In genomic region chr2:77296791-77297190, GRCh38 we compare ENCODE assay signal across 35 cellular contexts.
"Had no signal": no experiment of that assay in that cellular context is flagged by ENCODE, and none has a peak within 500 bp of the region (broad histone marks: within the 10 kb centered on the region; RNA-seq: fewer than 3 reads in every experiment).

No MANE protein-coding gene starts in this region.

- H3K4me1 ChIP-seq: adrenal gland, ascending aorta, breast epithelium, colonic mucosa, esophagus squamous epithelium, gastroesophageal sphincter had no signal

- H3K27ac Mint-ChIP-seq: activated CD4-positive, alpha-beta memory T cell treated with anti-CD3 and anti-CD28 coated beads for 36 hours; activated CD4-positive, alpha-beta T cell treated with anti-CD3 and anti-CD28 coated beads for 36 hours; activated CD4-positive, alpha-beta T cell treated with anti-CD3 and anti-CD28 coated beads, Interleukin-2, amount 10 ng/mL, durations not matched to agents 24 days and 14 days; activated CD8-positive, alpha-beta memory T cell treated with anti-CD3 and anti-CD28 coated beads, Interleukin-2, amount 10 ng/mL, durations not matched to agents 7 days and 5 days; activated CD8-positive, alpha-beta T cell treated with anti-CD3 and anti-CD28 coated beads, Interleukin-2, amount 10 ng/mL, durations not matched to agents 7 days and 5 days; activated naive CD4-positive, alpha-beta T cell treated with anti-CD3 and anti-CD28 coated beads for 36 hours; activated naive CD4-positive, alpha-beta T cell treated with anti-CD3 and anti-CD28 coated beads, Interleukin-2, amount 50 U/mL, for 24 hours; activated naive CD8-positive, alpha-beta T cell treated with anti-CD3 and anti-CD28 coated beads for 36 hours; activated naive CD8-positive, alpha-beta T cell treated with anti-CD3 and anti-CD28 coated beads, Interleukin-2, amount 50 U/mL, for 24 hours; activated T-helper 1 cell treated with anti-CD3 and anti-CD28 coated beads, Interleukin-12 subunit alpha, Interleukin-12 subunit beta, Interleukin-2, Interleukin-4 antibody, amounts not matched to agents 30 ng/mL and 10 ng/mL and 1 ng/mL, durations not matched to agents 14 hours and 24 hours and 36 hours; activated T-helper 2 cell treated with anti-CD3 and anti-CD28 coated beads, Interferon-gamma antibody, Interleukin-2, Interleukin-4, amounts not matched to agents 10 μg/mL and 5 μg/mL and 100 μg/mL, durations not matched to agents 14 hours and 24 hours and 36 hours; brain; T-helper 17 cell; T-helper 2 cell treated with Interferon-gamma antibody and Interleukin-4, amounts not matched to agents 5 μg/mL and 100 μg/mL, for 36 hours had no signal

- H3K9me3 Mint-ChIP-seq: activated CD4-positive, alpha-beta T cell treated with anti-CD3 and anti-CD28 coated beads, Interleukin-2, amount 10 ng/mL, durations not matched to agents 24 days and 14 days; brain had no signal

- H3K27me3 ChIP-seq: adrenal gland, ascending aorta, breast epithelium, cardiac muscle cell, colonic mucosa, esophagus squamous epithelium, gastroesophageal sphincter had no signal

- H3K36me3 ChIP-seq: adrenal gland, ascending aorta, breast epithelium, cardiac muscle cell, colonic mucosa, esophagus squamous epithelium, gastroesophageal sphincter, WERI-Rb-1 had no signal

- H3K4me3 ChIP-seq: adrenal gland, ascending aorta, breast epithelium, cardiac muscle cell, colonic mucosa, esophagus squamous epithelium, gastroesophageal sphincter had no signal

- H3K27ac ChIP-seq: adrenal gland, ascending aorta, breast epithelium, cardiac muscle cell, colonic mucosa, epithelial cell of prostate, esophagus squamous epithelium, gastroesophageal sphincter, WERI-Rb-1 had no signal

- H3K4me3 Mint-ChIP-seq: activated CD4-positive, alpha-beta memory T cell treated with anti-CD3 and anti-CD28 coated beads for 36 hours; activated CD4-positive, alpha-beta T cell treated with anti-CD3 and anti-CD28 coated beads for 36 hours; activated CD4-positive, alpha-beta T cell treated with anti-CD3 and anti-CD28 coated beads, Interleukin-2, amount 10 ng/mL, durations not matched to agents 24 days and 14 days; activated CD8-positive, alpha-beta memory T cell treated with anti-CD3 and anti-CD28 coated beads, Interleukin-2, amount 10 ng/mL, durations not matched to agents 7 days and 5 days; activated CD8-positive, alpha-beta T cell treated with anti-CD3 and anti-CD28 coated beads, Interleukin-2, amount 10 ng/mL, durations not matched to agents 7 days and 5 days; activated naive CD4-positive, alpha-beta T cell treated with anti-CD3 and anti-CD28 coated beads for 36 hours; activated naive CD4-positive, alpha-beta T cell treated with anti-CD3 and anti-CD28 coated beads, Interleukin-2, amount 50 U/mL, for 24 hours; activated naive CD8-positive, alpha-beta T cell treated with anti-CD3 and anti-CD28 coated beads for 36 hours; activated naive CD8-positive, alpha-beta T cell treated with anti-CD3 and anti-CD28 coated beads, Interleukin-2, amount 50 U/mL, for 24 hours; activated T-helper 1 cell treated with anti-CD3 and anti-CD28 coated beads, Interleukin-12 subunit alpha, Interleukin-12 subunit beta, Interleukin-2, Interleukin-4 antibody, amounts not matched to agents 30 ng/mL and 10 ng/mL and 1 ng/mL, durations not matched to agents 14 hours and 24 hours and 36 hours; brain; T-helper 17 cell; T-helper 2 cell treated with Interferon-gamma antibody and Interleukin-4, amounts not matched to agents 5 μg/mL and 100 μg/mL, for 36 hours had no signal

- DNase-seq: activated CD4-positive, alpha-beta memory T cell treated with anti-CD3 and anti-CD28 coated beads for 36 hours; activated CD4-positive, alpha-beta T cell treated with anti-CD3 and anti-CD28 coated beads for 36 hours; activated CD4-positive, alpha-beta T cell treated with anti-CD3 and anti-CD28 coated beads, Interleukin-2, amount 10 ng/mL, durations not matched to agents 24 days and 14 days; activated CD4-positive, CD25-positive, alpha-beta regulatory T cell; activated CD4-positive, CD25-positive, alpha-beta regulatory T cell treated with anti-CD3 and anti-CD28 coated beads, Interleukin-2, amount 50 U/mL, for 72 hours; activated CD8-positive, alpha-beta memory T cell treated with anti-CD3 and anti-CD28 coated beads, Interleukin-2, amount 10 ng/mL, durations not matched to agents 7 days and 5 days; activated CD8-positive, alpha-beta memory T cell treated with anti-CD3 and anti-CD28 coated beads, Interleukin-2, amount 50 U/mL, for 4 hours; activated CD8-positive, alpha-beta T cell treated with anti-CD3 and anti-CD28 coated beads, Interleukin-2, amount 10 ng/mL, durations not matched to agents 7 days and 5 days; activated effector memory CD4-positive, alpha-beta T cell treated with anti-CD3 and anti-CD28 coated beads, Interleukin-2, amount 50 U/mL, for 16 hours; activated naive CD4-positive, alpha-beta T cell treated with anti-CD3 and anti-CD28 coated beads for 36 hours; activated naive CD8-positive, alpha-beta T cell treated with anti-CD3 and anti-CD28 coated beads for 36 hours; activated naive CD8-positive, alpha-beta T cell treated with anti-CD3 and anti-CD28 coated beads, Interleukin-2, amount 50 U/mL, for 24 hours; activated T-cell treated with anti-CD3 and anti-CD28 coated beads, Interleukin-2, amount 50 U/mL, for 1 hour; activated T-cell treated with anti-CD3 and anti-CD28 coated beads, Interleukin-2, amount 50 U/mL, for 48 hours; adrenal gland; central memory CD4-positive, alpha-beta T cell; cerebellar nuclear complex; colonic mucosa; effector CD8-positive, alpha-beta T cell; esophagus squamous epithelium; foreskin melanocyte; T-helper 1 cell; T-helper 17 cell; T1000; WERI-Rb-1 had no signal

- H3K36me3 Mint-ChIP-seq: activated CD4-positive, alpha-beta memory T cell treated with anti-CD3 and anti-CD28 coated beads for 36 hours; activated CD8-positive, alpha-beta memory T cell treated with anti-CD3 and anti-CD28 coated beads, Interleukin-2, amount 10 ng/mL, durations not matched to agents 7 days and 5 days; activated naive CD4-positive, alpha-beta T cell treated with anti-CD3 and anti-CD28 coated beads, Interleukin-2, amount 50 U/mL, for 24 hours; activated naive CD8-positive, alpha-beta T cell treated with anti-CD3 and anti-CD28 coated beads for 36 hours; brain had no signal

- ATAC-seq: activated CD4-positive, alpha-beta T cell treated with anti-CD3 and anti-CD28 coated beads for 36 hours; activated CD8-positive, alpha-beta memory T cell treated with anti-CD3 and anti-CD28 coated beads, Interleukin-2, amount 10 ng/mL, durations not matched to agents 7 days and 5 days; activated CD8-positive, alpha-beta T cell treated with anti-CD3 and anti-CD28 coated beads, Interleukin-2, amount 10 ng/mL, durations not matched to agents 7 days and 5 days; activated naive CD8-positive, alpha-beta T cell treated with anti-CD3 and anti-CD28 coated beads, Interleukin-2, amount 50 U/mL, for 24 hours; gastroesophageal sphincter; T-helper 17 cell had no signal

- H3K27me3 Mint-ChIP-seq: activated CD4-positive, alpha-beta memory T cell treated with anti-CD3 and anti-CD28 coated beads for 36 hours; activated CD4-positive, alpha-beta T cell treated with anti-CD3 and anti-CD28 coated beads for 36 hours; activated CD4-positive, alpha-beta T cell treated with anti-CD3 and anti-CD28 coated beads, Interleukin-2, amount 10 ng/mL, durations not matched to agents 24 days and 14 days; activated CD8-positive, alpha-beta memory T cell treated with anti-CD3 and anti-CD28 coated beads, Interleukin-2, amount 10 ng/mL, durations not matched to agents 7 days and 5 days; activated naive CD4-positive, alpha-beta T cell treated with anti-CD3 and anti-CD28 coated beads, Interleukin-2, amount 50 U/mL, for 24 hours; activated naive CD8-positive, alpha-beta T cell treated with anti-CD3 and anti-CD28 coated beads for 36 hours; activated naive CD8-positive, alpha-beta T cell treated with anti-CD3 and anti-CD28 coated beads, Interleukin-2, amount 50 U/mL, for 24 hours; brain; T-helper 17 cell had no signal

- H3K9me3 ChIP-seq: adrenal gland, ascending aorta, breast epithelium, colonic mucosa, esophagus squamous epithelium, gastroesophageal sphincter had no signal

- H3K4me1 Mint-ChIP-seq: activated CD4-positive, alpha-beta T cell treated with anti-CD3 and anti-CD28 coated beads for 36 hours; activated CD4-positive, alpha-beta T cell treated with anti-CD3 and anti-CD28 coated beads, Interleukin-2, amount 10 ng/mL, durations not matched to agents 24 days and 14 days; activated CD8-positive, alpha-beta memory T cell treated with anti-CD3 and anti-CD28 coated beads, Interleukin-2, amount 10 ng/mL, durations not matched to agents 7 days and 5 days; activated naive CD4-positive, alpha-beta T cell treated with anti-CD3 and anti-CD28 coated beads, Interleukin-2, amount 50 U/mL, for 24 hours; activated naive CD8-positive, alpha-beta T cell treated with anti-CD3 and anti-CD28 coated beads for 36 hours; activated naive CD8-positive, alpha-beta T cell treated with anti-CD3 and anti-CD28 coated beads, Interleukin-2, amount 50 U/mL, for 24 hours; T-helper 17 cell had no signal
